In the genomic region with DNA sequence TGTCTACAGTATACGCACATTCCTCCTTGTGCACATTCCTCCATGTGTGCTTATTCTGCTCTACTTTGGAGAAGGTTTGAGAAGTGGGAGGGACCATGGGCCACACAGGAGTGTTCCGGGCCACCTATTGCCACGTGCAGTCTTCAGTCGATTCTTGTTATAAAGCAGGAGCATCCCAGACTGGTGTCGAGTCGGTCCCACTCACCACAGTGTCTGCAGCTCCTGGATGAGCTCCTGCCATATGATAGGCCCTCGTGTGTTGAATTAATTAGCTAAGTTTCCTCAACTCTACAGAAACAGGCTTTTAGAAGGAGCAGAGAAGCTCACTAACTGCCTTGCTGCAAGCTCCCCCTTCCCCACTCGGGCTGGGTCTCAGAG, we compare ENCODE assay signal across 22 cellular contexts.
"Had no signal": no experiment of that assay in that cellular context is flagged by ENCODE, and none has a peak within 500 bp of the region (broad histone marks: within the 10 kb centered on the region; RNA-seq: fewer than 3 reads in every experiment).

No MANE protein-coding gene starts in this region.

- H3K4me3 Mint-ChIP-seq: activated CD4-positive, alpha-beta memory T cell treated with anti-CD3 and anti-CD28 coated beads, Interleukin-2, amount 10 ng/mL, durations not matched to agents 7 days and 5 days; activated CD4-positive, alpha-beta T cell treated with anti-CD3 and anti-CD28 coated beads for 36 hours; T-cell had no signal

- H3K4me1 Mint-ChIP-seq: T-cell had no signal

- H3K4me1 ChIP-seq: breast epithelium had no signal

- H3K27ac Mint-ChIP-seq: activated CD4-positive, alpha-beta memory T cell treated with anti-CD3 and anti-CD28 coated beads, Interleukin-2, amount 10 ng/mL, durations not matched to agents 7 days and 5 days; activated CD4-positive, alpha-beta T cell treated with anti-CD3 and anti-CD28 coated beads for 36 hours; T-cell had no signal

- H3K4me3 ChIP-seq: breast epithelium, SK-N-MC had no signal

- H3K9me3 ChIP-seq: breast epithelium had no signal

- H3K9me3 Mint-ChIP-seq: activated CD4-positive, alpha-beta memory T cell treated with anti-CD3 and anti-CD28 coated beads, Interleukin-2, amount 10 ng/mL, durations not matched to agents 7 days and 5 days; T-cell had no signal

- H3K27me3 ChIP-seq: breast epithelium had no signal

- DNase-seq: activated CD4-positive, alpha-beta memory T cell treated with anti-CD3 and anti-CD28 coated beads, Interleukin-2, amount 10 ng/mL, durations not matched to agents 7 days and 5 days; activated CD4-positive, alpha-beta T cell treated with anti-CD3 and anti-CD28 coated beads for 36 hours; activated CD4-positive, alpha-beta T cell treated with anti-CD3 and anti-CD28 coated beads, Interleukin-2, amount 50 U/mL, for 1 hour; activated gamma-delta T cell treated with Interleukin-2 at 50 U/mL for 16 hours; activated naive CD4-positive, alpha-beta T cell treated with anti-CD3 and anti-CD28 coated beads, Interleukin-2, amount 50 U/mL, for 16 hours; aorta; central memory CD4-positive, alpha-beta T cell; NCI-H1092; NCI-H1417; NCI-H2029; NCI-H345; NCI-H510A; NCI-H526 treated with DMSO at 0.1 percent for 48 hours; NCI-H82; T-cell; T-helper 2 cell; T1000; WERI-Rb-1 had no signal

- ATAC-seq: activated CD4-positive, alpha-beta T cell treated with anti-CD3 and anti-CD28 coated beads for 36 hours; Right ventricle myocardium inferior; T-cell had no signal

- H3K27me3 Mint-ChIP-seq: activated CD4-positive, alpha-beta memory T cell treated with anti-CD3 and anti-CD28 coated beads, Interleukin-2, amount 10 ng/mL, durations not matched to agents 7 days and 5 days; activated CD4-positive, alpha-beta T cell treated with anti-CD3 and anti-CD28 coated beads for 36 hours; T-cell had no signal

- H3K27ac ChIP-seq: breast epithelium, KMS-11, SK-N-MC, WERI-Rb-1 had no signal
